In genomic region chr5:81850932-81851331, GRCh38 we compare ENCODE assay signal across 8 cellular contexts.
DNase-seq lines count a peak whose midpoint lies in the region; ATAC-seq and TF ChIP-seq lines count a peak whose summit lies in the region.

No MANE protein-coding gene starts in this region.

- H3K27me3 ChIP-seq in mammary epithelial cell (ENCODE audit: insufficient read depth, low read length) = no peaks in the 10 kb centered on the region
- no peaks in the 10 kb centered on the region for H3K27me3 ChIP-seq in mesendoderm (ENCODE audit: insufficient read depth, low read length, poor library complexity)
- H3K27me3 ChIP-seq in upper lobe of right lung = no peaks in the 10 kb centered on the region

- no peaks in the 10 kb centered on the region for H3K79me1 ChIP-seq in mesendoderm (ENCODE audit: low read length)

- H3K4me3 Mint-ChIP-seq in activated naive CD4-positive, alpha-beta T cell treated with anti-CD3 and anti-CD28 coated beads, Interleukin-2, amount 10 ng/mL, durations not matched to agents 7 days and 5 days = peak overlapping the region; percentile 94

- H3K9me3 Mint-ChIP-seq in activated naive CD4-positive, alpha-beta T cell treated with anti-CD3 and anti-CD28 coated beads, Interleukin-2, amount 10 ng/mL, durations not matched to agents 7 days and 5 days = no peaks in the 10 kb centered on the region

- no peak overlapping the region for H2AK5ac ChIP-seq in mesendoderm (ENCODE audit: low read length)

- no peak overlapping the region for H3K23ac ChIP-seq in mesendoderm (ENCODE audit: low read length)

- H3K36me3 ChIP-seq in mammary epithelial cell (ENCODE audit: insufficient read depth, low read length) (no peaks in the 10 kb centered on the region), mesendoderm (ENCODE audit: control insufficient read depth, insufficient read depth, low read length) (no peaks in the 10 kb centered on the region), upper lobe of right lung (no peaks in the 10 kb centered on the region)

- 18% methylated on average over 2 of the region's 2 CpGs for WGBS in mammary epithelial cell (ENCODE audit: low coverage, missing lambda C conversion rate)
- no CpG with 5 or more reads among the region's 2 CpGs for WGBS in mesendoderm (ENCODE audit: extremely low coverage, insufficient coverage, low lambda C conversion rate)

- H3K4me1 ChIP-seq in mammary epithelial cell (ENCODE audit: insufficient read depth, low read length) = peaks cover 39% of the 10 kb centered on the region
- peaks cover 19% of the 10 kb centered on the region for H3K4me1 ChIP-seq in mesendoderm (ENCODE audit: control insufficient read depth, low read depth, low read length)
- H3K4me1 ChIP-seq in upper lobe of right lung = peaks cover 15% of the 10 kb centered on the region

- TF ChIP-seq CTCF in mammary epithelial cell (conservative IDR thresholded peaks at IDR 0.05 in 1 of 2, IDR thresholded peaks at IDR 0.05 in 1 of 2; ENCODE audit: extremely low read depth in 1 of 2, insufficient read depth in 1 of 2, low read depth in 1 of 2, low read length in 2 of 2) (no peak), upper lobe of right lung (IDR thresholded peaks at IDR 0.05) (no peak)

- intact Hi-C loops in mammary epithelial cell (cut with micrococcal nuclease) (loop anchor here (1.0 to 5.0 kb wide), 8 partner anchors 64 to 424 kb away; partner anchors contain the start of genes ATG10 and SSBP2), upper lobe of right lung (cut with DNase I) (loop anchor here (5.0 to 10.0 kb wide), 3 partner anchors 64 to 336 kb away; partner anchors contain the start of gene SSBP2)

- H3K4me3 ChIP-seq in mammary epithelial cell (replicated peaks in 1 of 3; ENCODE audit: insufficient read depth in 1 of 3, low read depth in 2 of 3, low read length in 3 of 3) (no peak overlapping the region), mesendoderm (ENCODE audit: low read length) (no peak overlapping the region), upper lobe of right lung (peak overlapping the region; percentile 52)

- H3K27ac Mint-ChIP-seq in activated naive CD4-positive, alpha-beta T cell treated with anti-CD3 and anti-CD28 coated beads, Interleukin-2, amount 10 ng/mL, durations not matched to agents 7 days and 5 days = peak overlapping the region; percentile 98

- dilution Hi-C loops in mammary epithelial cell (cut with HindIII; ENCODE audit: low sequenced_read_pairs) = no loop called here

- peak overlapping the region; percentile 75 for H3K56ac ChIP-seq in mesendoderm (ENCODE audit: low read length)

- no peak overlapping the region for H3K27ac ChIP-seq in mammary epithelial cell (ENCODE audit: insufficient read depth, low read depth, low read length)
- peak overlapping the region; percentile 87 for H3K27ac ChIP-seq in mesendoderm (ENCODE audit: low read depth, low read length)
- peak overlapping the region; percentile 95 for H3K27ac ChIP-seq in upper lobe of right lung

- H3K4me1 Mint-ChIP-seq in activated naive CD4-positive, alpha-beta T cell treated with anti-CD3 and anti-CD28 coated beads, Interleukin-2, amount 10 ng/mL, durations not matched to agents 7 days and 5 days = peaks cover 47% of the 10 kb centered on the region

- in situ Hi-C loops in mammary epithelial cell (cut with MboI; ENCODE audit: low sequenced_read_pairs in 2 of 2) = loop anchor here in 1 of 2 donors (5.0 kb wide), 1 partner anchor 99 kb away; the partner anchor contains the start of gene SSBP2

- H3K9ac ChIP-seq in mammary epithelial cell (ENCODE audit: insufficient read depth, low read length) (no peak overlapping the region), mesendoderm (ENCODE audit: low read length) (peak overlapping the region; percentile 55)

- no peak overlapping the region for H4K8ac ChIP-seq in mesendoderm (ENCODE audit: low read depth, low read length)

- no TSS peak for BruUV-seq in mammary epithelial cell (replicated peaks; lab: Mats Ljungman, UMichigan)

- H3K4ac ChIP-seq in mesendoderm (ENCODE audit: low read depth, low read length) = peak overlapping the region; percentile 38

- peak overlapping the region; percentile 80 for H2AFZ ChIP-seq in mammary epithelial cell (ENCODE audit: low read depth, low read length)

- DNase-seq in activated naive CD4-positive, alpha-beta T cell treated with anti-CD3 and anti-CD28 coated beads, Interleukin-2, amount 10 ng/mL, durations not matched to agents 7 days and 5 days = no peak
- no peak for DNase-seq in activated naive CD4-positive, alpha-beta T cell treated with anti-CD3 and anti-CD28 coated beads, Interleukin-2, amount 50 U/mL, for 16 hours
- DNase-seq in mammary epithelial cell (no peak), mesendoderm (no peak), upper lobe of right lung (no peak), UCSD-AML1 (lab: John Stamatoyannopoulos, UW; ENCODE audit: unreplicated experiment) (no peak), occipital lobe (lab: John Stamatoyannopoulos, UW) (no peak)

- H4K5ac ChIP-seq in mesendoderm (ENCODE audit: low read length) = peak overlapping the region; percentile 2

- H2BK15ac ChIP-seq in mesendoderm (replicated peaks; ENCODE audit: low read depth) = no peak overlapping the region

- ATAC-seq in upper lobe of right lung (no peak), GM18907 (IDR thresholded peaks at IDR 0.05; ENCODE audit: unreplicated experiment) (no peak)

- peaks cover 7% of the 10 kb centered on the region for H3K36me3 Mint-ChIP-seq in activated naive CD4-positive, alpha-beta T cell treated with anti-CD3 and anti-CD28 coated beads, Interleukin-2, amount 10 ng/mL, durations not matched to agents 7 days and 5 days

- CTCF ChIA-PET in activated naive CD4-positive, alpha-beta T cell treated with anti-CD3 and anti-CD28 coated beads, Interleukin-2, amount 10 ng/mL, durations not matched to agents 7 days and 5 days (lab: Charles Lee) = interaction anchor here (1.0 to 3.0 kb wide), 5 partner anchors 12 to 312 kb away, joined by 3 to 23 read pairs (median 5); partner anchors contain the start of gene SSBP2
- CTCF ChIA-PET in mammary epithelial cell (lab: Charles Lee; ENCODE audit: low non-redundant PET) = interaction anchor here (0.7 kb wide), 1 partner anchor 100 kb away, joined by 4 read pairs; the partner anchor contains the start of gene SSBP2

- peak overlapping the region; percentile 82 for H3K4me2 ChIP-seq in mammary epithelial cell (ENCODE audit: insufficient read depth, low read depth, low read length)
- H3K4me2 ChIP-seq in mesendoderm (ENCODE audit: low read length) = no peak overlapping the region

- H2BK120ac ChIP-seq in mesendoderm (ENCODE audit: low read depth, low read length) = peak overlapping the region; percentile 88

- no peaks in the 10 kb centered on the region for H3K9me3 ChIP-seq in mammary epithelial cell (replicated peaks; ENCODE audit: insufficient read depth, low read length)
- no peaks in the 10 kb centered on the region for H3K9me3 ChIP-seq in upper lobe of right lung

- peaks cover 4% of the 10 kb centered on the region for H3K27me3 Mint-ChIP-seq in activated naive CD4-positive, alpha-beta T cell treated with anti-CD3 and anti-CD28 coated beads, Interleukin-2, amount 10 ng/mL, durations not matched to agents 7 days and 5 days

- peak overlapping the region; percentile 68 for H2BK5ac ChIP-seq in mesendoderm (ENCODE audit: low read length)

- no peaks in the 10 kb centered on the region for H4K20me1 ChIP-seq in mammary epithelial cell (ENCODE audit: insufficient read depth, low read length)

- H3K18ac ChIP-seq in mesendoderm (ENCODE audit: low read length) = peak overlapping the region; percentile 22

- H3K79me2 ChIP-seq in mammary epithelial cell (ENCODE audit: insufficient read depth, low read length) (no peaks in the 10 kb centered on the region), mesendoderm (ENCODE audit: control insufficient read depth, insufficient read depth, low read length) (no peaks in the 10 kb centered on the region)
